ENCODE assay signal across 8 cellular contexts in genomic region chr12:52037248-52037861, GRCh38. TPM values are rescaled to one million over a fixed set of nuclear protein-coding genes. Genes with fewer than 3 reads are reported as not detected.
DNase-seq lines count a peak whose midpoint lies in the region; ATAC-seq, FAIRE-seq and TF ChIP-seq lines count a peak whose summit lies in the region.

No MANE protein-coding gene starts in this region.

- peak overlapping the region; percentile 52 for H3K18ac ChIP-seq in H9 (ENCODE audit: insufficient read length, low read depth, low read length)

- H3K9ac ChIP-seq in H9 (ENCODE audit: extremely low read depth, insufficient read length, low read length), result peak overlapping the region; percentile 53
- peak overlapping the region; percentile 66 to 88 (median 87) for H3K9ac ChIP-seq in skeletal muscle tissue (ENCODE audit: low read depth in 1 of 3, low read length in 3 of 3)

- H3K4me3 Mint-ChIP-seq in H9, result peak overlapping the region; percentile 84 to 94
- peak overlapping the region; percentile 77 for H3K4me3 Mint-ChIP-seq in activated T-helper 17 cell treated with anti-CD3 and anti-CD28 coated beads, Interleukin-2, amount 50 U/mL, for 72 hours

- no peak overlapping the region for H2BK15ac ChIP-seq in H9 (ENCODE audit: low read depth, low read length)

- H3K27ac ChIP-seq in AG04450 (ENCODE audit: low read depth, low read length) (peak overlapping the region; percentile 21), H9 (ENCODE audit: insufficient read length, low read depth, low read length) (no peak overlapping the region), iPS DF 6.9 (ENCODE audit: low read length) (no peak overlapping the region), skeletal muscle tissue (ENCODE audit: low read depth, low read length) (peak overlapping the region; percentile 91)

- H3K36me3 Mint-ChIP-seq in H9 (ENCODE audit: insufficient read depth in 1 of 3, low read depth in 3 of 3), result peaks cover 4 to 6% (median 5%) of the 10 kb centered on the region in 3 experiments; a peak in 4 of 7 replicates
- H3K36me3 Mint-ChIP-seq in activated T-helper 17 cell treated with anti-CD3 and anti-CD28 coated beads, Interleukin-2, amount 50 U/mL, for 72 hours (ENCODE audit: low read depth), result no peaks in the 10 kb centered on the region

- H2AK5ac ChIP-seq in H9 (ENCODE audit: insufficient read length, low read length), result no peak overlapping the region

- ATAC-seq in activated T-helper 17 cell treated with anti-CD3 and anti-CD28 coated beads, Interleukin-2, amount 50 U/mL, for 72 hours (replicated peaks), result no peak
- no peak for ATAC-seq in GM18861 (IDR thresholded peaks at IDR 0.05; ENCODE audit: unreplicated experiment)

- POLR2A ChIA-PET in AG04450 (lab: Yijun Ruan, JAX), result interaction anchor here (0.7 to 2.3 kb wide), 2 partner anchors 14 to 32 kb away, joined by 3 to 9 read pairs; partner anchors contain the start of genes ATG101 and NR4A1

- peaks cover 10% of the 10 kb centered on the region for H3K23me2 ChIP-seq in H9 (ENCODE audit: insufficient read length, low read depth, low read length, poor library complexity, severe bottlenecking)

- peaks cover 2% of the 10 kb centered on the region; the same call in 1 of the 2 replicates for H3K79me2 ChIP-seq in H9 (ENCODE audit: insufficient read depth, low read length)

- H2BK120ac ChIP-seq in H9 (ENCODE audit: low read depth, low read length, poor library complexity, severe bottlenecking), result no peak overlapping the region

- H4K5ac ChIP-seq in H9 (ENCODE audit: insufficient read length, low read depth, low read length), result no peak overlapping the region

- no peak for FAIRE-seq in RCC 7860 (lab: Jason Lieb, UNC)

- no peak overlapping the region for H4K8ac ChIP-seq in H9 (replicated peaks; ENCODE audit: insufficient read length, low read depth, low read length)

- H3K4me3 ChIP-seq in AG04450 (ENCODE audit: low read depth, low read length), result peak overlapping the region; percentile 64
- H3K4me3 ChIP-seq in iPS DF 6.9 (ENCODE audit: low read length), result peak overlapping the region; percentile 74; the same call in 1 of the 2 replicates
- peak overlapping the region; percentile 55 to 72 (median 70) for H3K4me3 ChIP-seq in skeletal muscle tissue (ENCODE audit: low read length in 3 of 3)

- H2BK5ac ChIP-seq in H9 (ENCODE audit: insufficient read length, low read length), result no peak overlapping the region

- H3K36me3 ChIP-seq in iPS DF 6.9 (ENCODE audit: control insufficient read depth, insufficient read depth, low read length), result no peaks in the 10 kb centered on the region
- H3K36me3 ChIP-seq in skeletal muscle tissue (ENCODE audit: control insufficient read depth in 3 of 3, insufficient read depth in 3 of 3, low read length in 3 of 3), result peaks cover 0 to 2% (median 0%) of the 10 kb centered on the region in 3 donors

- no peak overlapping the region; the same call in 1 of the 2 replicates for H3K4ac ChIP-seq in H9 (ENCODE audit: low read depth, low read length)

- no peaks in the 10 kb centered on the region for H3K9me3 Mint-ChIP-seq in H9
- no peaks in the 10 kb centered on the region for H3K9me3 Mint-ChIP-seq in activated T-helper 17 cell treated with anti-CD3 and anti-CD28 coated beads, Interleukin-2, amount 50 U/mL, for 72 hours

- H3T11ph ChIP-seq in H9 (ENCODE audit: low read length), result peak overlapping the region; percentile 12

- no peak overlapping the region for H3K23ac ChIP-seq in H9 (ENCODE audit: insufficient read length, low read depth, low read length)

- TF ChIP-seq CTCF in AG04450 (IDR thresholded peaks at IDR 0.05; ENCODE audit: low read depth, low read length), result peak; percentile 28; the same call in 1 of the 2 replicates
- TF ChIP-seq CTCF in H9 (conservative IDR thresholded peaks at IDR 0.05), result peak; percentile 18; the same call in 2 of the 3 replicates

- no peaks in the 10 kb centered on the region for H3K27me3 ChIP-seq in AG04450 (ENCODE audit: control insufficient read depth, insufficient read depth, low read length)
- peaks cover 2% of the 10 kb centered on the region; the same call in 1 of the 2 replicates for H3K27me3 ChIP-seq in H9 (ENCODE audit: insufficient read depth, low read length)
- peaks cover 6% of the 10 kb centered on the region; the same call in 1 of the 2 replicates for H3K27me3 ChIP-seq in iPS DF 6.9 (ENCODE audit: control insufficient read depth, insufficient read depth, low read length)
- H3K27me3 ChIP-seq in skeletal muscle tissue (ENCODE audit: control insufficient read depth in 3 of 3, insufficient read depth in 3 of 3, low read length in 3 of 3), result no peaks in the 10 kb centered on the region

- H3K4me1 ChIP-seq in H9 (ENCODE audit: insufficient read depth, low read length), result peaks cover 2% of the 10 kb centered on the region; the same call in 1 of the 2 replicates
- H3K4me1 ChIP-seq in iPS DF 6.9 (ENCODE audit: control insufficient read depth, insufficient read depth, low read length), result peaks cover 3% of the 10 kb centered on the region; the same call in 1 of the 2 replicates
- H3K4me1 ChIP-seq in skeletal muscle tissue (ENCODE audit: control insufficient read depth in 3 of 3, insufficient read depth in 3 of 3, low read length in 3 of 3), result peaks cover 49 to 78% (median 70%) of the 10 kb centered on the region in 3 donors

- H2BK12ac ChIP-seq in H9 (ENCODE audit: insufficient read length, low read depth, low read length), result no peak overlapping the region

- H3K9me3 ChIP-seq in AG04450 (ENCODE audit: control insufficient read depth, insufficient read depth, low read length), result no peaks in the 10 kb centered on the region; the same call in 1 of the 2 replicates
- H3K9me3 ChIP-seq in H9 (ENCODE audit: control insufficient read depth, low read depth, low read length), result no peaks in the 10 kb centered on the region
- H3K9me3 ChIP-seq in iPS DF 6.9 (ENCODE audit: control insufficient read depth, insufficient read depth, low read length), result no peaks in the 10 kb centered on the region
- H3K9me3 ChIP-seq in skeletal muscle tissue (ENCODE audit: control insufficient read depth in 3 of 3, low read length in 3 of 3), result no peaks in the 10 kb centered on the region

- peaks cover 2% of the 10 kb centered on the region for H4K20me1 ChIP-seq in H9 (ENCODE audit: control insufficient read depth, insufficient read depth, insufficient read length)

- peaks cover 23 to 39% of the 10 kb centered on the region in 2 experiments for H3K4me1 Mint-ChIP-seq in H9
- peaks cover 34% of the 10 kb centered on the region for H3K4me1 Mint-ChIP-seq in activated T-helper 17 cell treated with anti-CD3 and anti-CD28 coated beads, Interleukin-2, amount 50 U/mL, for 72 hours

- DNase-seq in AG04450 (ENCODE audit: low read depth, low spot score), result no peak
- DNase-seq in H9, result peak; percentile 61
- no peak for DNase-seq in iPS DF 6.9 (ENCODE audit: low read depth, low spot score)
- DNase-seq in RCC 7860 (ENCODE audit: low spot score), result no peak
- DNase-seq in activated gamma-delta T cell (lab: John Stamatoyannopoulos, UW), result no peak

- H4K91ac ChIP-seq in H9 (ENCODE audit: insufficient read length, low read depth, low read length), result no peak overlapping the region

- H3K27me3 Mint-ChIP-seq in H9 (ENCODE audit: low read depth), result peaks cover 34% of the 10 kb centered on the region
- no peaks in the 10 kb centered on the region for H3K27me3 Mint-ChIP-seq in activated T-helper 17 cell treated with anti-CD3 and anti-CD28 coated beads, Interleukin-2, amount 50 U/mL, for 72 hours

- CTCF ChIA-PET in AG04450 (lab: Charles Lee), result interaction anchor here (0.7 to 3.6 kb wide), 2 partner anchors 11 to 47 kb away, joined by 5 to 26 read pairs; no protein-coding TSS in a partner anchor

- H2AFZ ChIP-seq in H9 (ENCODE audit: low read length), result no peak overlapping the region

- no peaks in the 10 kb centered on the region for H3K79me1 ChIP-seq in H9 (ENCODE audit: insufficient read depth, low read depth, low read length, poor library complexity, severe bottlenecking)

- H3K56ac ChIP-seq in H9 (ENCODE audit: insufficient read length, low read depth, low read length), result no peak overlapping the region

- H3K4me2 ChIP-seq in H9 (ENCODE audit: insufficient read depth, insufficient read length, low read length), result peak overlapping the region; percentile 56

- H3K27ac Mint-ChIP-seq in H9, result peak overlapping the region in 2 of 3 experiments; percentile 85 to 96; a peak in 3 of 7 replicates
- H3K27ac Mint-ChIP-seq in activated T-helper 17 cell treated with anti-CD3 and anti-CD28 coated beads, Interleukin-2, amount 50 U/mL, for 72 hours, result no peak overlapping the region

- peak overlapping the region; percentile 55 for H3K14ac ChIP-seq in H9 (ENCODE audit: insufficient read depth, low read length)

- no CpG with 5 or more reads among the region's 59 CpGs for WGBS in H9 (ENCODE audit: extremely low coverage, insufficient read length, low lambda C conversion rate)
- no CpG with 5 or more reads among the region's 59 CpGs for WGBS in iPS DF 6.9 (ENCODE audit: insufficient coverage, insufficient read length)

- no peak overlapping the region for H2BK20ac ChIP-seq in H9 (ENCODE audit: low read depth, low read length, poor library complexity, severe bottlenecking)

RNA-seq across cellular contexts. Expression of gene NR4A1, which starts 13.9 kb away (rescaled TPM):
- 4.4 and 6.9 TPM in 2 replicates for polyA plus RNA-seq in AG04450 (2011; rRNA removed)
- polyA minus RNA-seq in AG04450 (2011; rRNA and poly(A)+ RNA removed), result 16.4 and 18.6 TPM in 2 replicates
- 25.8 and 27.3 TPM in 2 replicates for total RNA-seq in H9 (2021)
- 10 to 100 TPM in 1 of 2 donors, 1 to 10 TPM in 1; 9.9 to 47.6 TPM for total RNA-seq in activated T-helper 17 cell treated with anti-CD3 and anti-CD28 coated beads, Interleukin-2, amount 50 U/mL, for 72 hours
- total RNA-seq in skeletal muscle tissue, result 24.5 TPM

RNA-seq across cellular contexts. Expression of gene TAMALIN, which starts 30.6 kb away (rescaled TPM):
- polyA plus RNA-seq in AG04450 (2011; rRNA removed), result 7.2 and 7.4 TPM in 2 replicates
- polyA minus RNA-seq in AG04450 (2011; rRNA and poly(A)+ RNA removed), result 8.3 and 10.2 TPM in 2 replicates
- total RNA-seq in H9 (2021) (1.1 and 1.2 TPM in 2 replicates), skeletal muscle tissue (9.4 TPM)
- total RNA-seq in activated T-helper 17 cell treated with anti-CD3 and anti-CD28 coated beads, Interleukin-2, amount 50 U/mL, for 72 hours, result 10 to 100 TPM in 1 of 2 donors, 1 to 10 TPM in 1; 3.5 to 26.3 TPM

RNA-seq across cellular contexts. Expression of gene ATG101, which starts 32.4 kb away (rescaled TPM):
- polyA plus RNA-seq in AG04450 (2011; rRNA removed), result 97.3 and 112 TPM in 2 replicates
- 66.0 and 79.1 TPM in 2 replicates for polyA minus RNA-seq in AG04450 (2011; rRNA and poly(A)+ RNA removed)
- total RNA-seq in H9 (2021), result 58.3 and 61.1 TPM in 2 replicates
- 10 to 100 TPM; 27.6 to 31.1 TPM for total RNA-seq in activated T-helper 17 cell treated with anti-CD3 and anti-CD28 coated beads, Interleukin-2, amount 50 U/mL, for 72 hours
- total RNA-seq in skeletal muscle tissue, result 34.4 TPM

RNA-seq across cellular contexts. Expression of gene SMIM41, which starts 42.1 kb away (rescaled TPM):
- polyA plus RNA-seq in AG04450 (2011; rRNA removed), result not detected in 2 replicates
- polyA minus RNA-seq in AG04450 (2011; rRNA and poly(A)+ RNA removed), result not detected in 2 replicates
- total RNA-seq in H9 (2021), result not detected in 2 replicates
- total RNA-seq in activated T-helper 17 cell treated with anti-CD3 and anti-CD28 coated beads, Interleukin-2, amount 50 U/mL, for 72 hours, result not detected
- not detected for total RNA-seq in skeletal muscle tissue

Comparison
In these comparisons a context has a peak if more than half of its experiments do, and no peak if none do; other contexts are left out.
1. H3K27ac ChIP-seq: peak in AG04450 (single experiment) and skeletal muscle tissue (single experiment); none in H9 (single experiment) and iPS DF 6.9 (single experiment).
2. Peak in every context shown above with its lines, with median percentiles within 50 percentile points of each other: H3K4me3 ChIP-seq.